17 cellular contexts compared by ENCODE assay signal in the genomic region with DNA sequence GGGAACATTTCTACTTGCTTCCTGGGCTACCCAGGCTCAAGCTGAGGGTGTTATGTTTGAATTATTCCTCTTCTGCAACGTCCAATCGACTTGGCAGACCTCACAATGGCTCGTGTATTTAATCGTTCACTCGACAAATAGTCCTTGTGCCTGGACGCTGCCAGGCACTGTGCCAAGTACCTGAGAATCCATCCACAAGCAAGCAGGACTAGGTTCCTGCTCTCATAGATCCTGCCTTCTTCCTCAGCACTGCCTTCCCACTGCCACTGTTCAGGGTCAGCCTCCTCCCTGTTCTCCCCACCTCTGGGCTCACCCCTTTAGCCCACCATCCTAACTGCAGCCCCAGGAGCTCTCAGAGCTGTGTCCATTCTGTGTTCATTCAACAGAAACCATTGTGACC.
DNase-seq lines count a peak whose midpoint lies in the region; ATAC-seq, FAIRE-seq and TF ChIP-seq lines count a peak whose summit lies in the region.
"Had no signal": no experiment of that assay in that cellular context is flagged by ENCODE, and none has a peak within 500 bp of the region (broad histone marks: within the 10 kb centered on the region; RNA-seq: fewer than 3 reads in every experiment).

No MANE protein-coding gene starts in this region.

- BruUV-seq in HepG2 (replicated peaks; lab: Mats Ljungman, UMichigan): no TSS peak

- FAIRE-seq in HepG2 (lab: Jason Lieb, UNC): no peak
- FAIRE-seq: kidney had no signal

- no peak for TF ChIP-seq CTCF in right lobe of liver (IDR thresholded peaks at IDR 0.05)
- TF ChIP-seq CTCF in HepG2 (CRISPR knock-in tag; IDR thresholded peaks at IDR 0.05): no peak

- H3K9me3 ChIP-seq in right lobe of liver: no peaks in the 10 kb centered on the region
- H3K9me3 ChIP-seq in HepG2 (ENCODE audit: low read length): no peaks in the 10 kb centered on the region

- H4K20me1 ChIP-seq in HepG2 (ENCODE audit: insufficient read depth, low read length): no peaks in the 10 kb centered on the region

- no peak overlapping the region for H2AFZ ChIP-seq in HepG2 (ENCODE audit: low read length)
- H2AFZ ChIP-seq: hepatocyte had no signal

- H3K79me2 ChIP-seq in HepG2 (ENCODE audit: insufficient read depth, low read length) (no peaks in the 10 kb centered on the region), mesendoderm (ENCODE audit: control insufficient read depth, insufficient read depth, low read length) (no peaks in the 10 kb centered on the region)
- H3K79me2 ChIP-seq: hepatocyte had no signal

- H3K4me3 ChIP-seq in right lobe of liver: no peak overlapping the region
- no peak overlapping the region for H3K4me3 ChIP-seq in HepG2 (replicated peaks in 1 of 3; ENCODE audit: insufficient read depth in 1 of 3, low read depth in 2 of 3, low read length in 3 of 3)
- H3K4me3 ChIP-seq in mesendoderm (ENCODE audit: low read length): no peak overlapping the region
- H3K4me3 ChIP-seq: hepatocyte had no signal

- DNase-seq in right lobe of liver (no peak), HepG2 (ENCODE audit: low spot score) (no peak), NCI-H2196 (lab: John Stamatoyannopoulos, UW; ENCODE audit: unreplicated experiment) (peak; percentile 54), left lobe of liver (ENCODE audit: low spot score) (no peak), ureter (ENCODE audit: low spot score) (peak; percentile 15), mesendoderm (no peak)
- no peak for DNase-seq in stimulated activated CD4-positive, alpha-beta T cell treated with anti-CD3 and anti-CD28 coated beads, Interleukin-1b, Interleukin-23, amount 100 ng/mL, for 48 hours
- DNase-seq: Calu3; kidney; NCI-H2171; occipital lobe; SIG-M5; stimulated activated CD4-positive, alpha-beta T cell treated with anti-CD3 and anti-CD28 coated beads, Interleukin-4, amount 100 ng/mL, for 4 hours; stimulated activated CD8-positive, alpha-beta memory T cell treated with anti-CD3 and anti-CD28 coated beads, Interleukin-4, amount 100 ng/mL, for 48 hours; T-helper 17 cell had no signal

- TF ChIP-seq EP300 in HepG2 (IDR thresholded peaks at IDR 0.05; ENCODE audit: low read depth in 2 of 2, low read length in 2 of 2): no peak
- TF ChIP-seq EP300 in HepG2 (CRISPR knock-in tag; IDR thresholded peaks at IDR 0.05; ENCODE audit: borderline replicate concordance): no peak

- peak in 3 of 4 donors; percentile 19 to 55 (median 27) for ATAC-seq in right lobe of liver
- no peak for ATAC-seq in HepG2
- peak; percentile 46 for ATAC-seq in left lobe of liver
- no peak for ATAC-seq in GM18505 (IDR thresholded peaks at IDR 0.05; ENCODE audit: unreplicated experiment)
- ATAC-seq: T-helper 17 cell had no signal

- H3K27ac ChIP-seq in right lobe of liver (no peak overlapping the region), HepG2 (ENCODE audit: extremely low read length, insufficient read depth, low read length) (no peak overlapping the region), mesendoderm (ENCODE audit: low read depth, low read length) (no peak overlapping the region)
- H3K27ac ChIP-seq: hepatocyte had no signal

- no peak overlapping the region for H3K23ac ChIP-seq in mesendoderm (ENCODE audit: low read length)

- H3K4me1 ChIP-seq in right lobe of liver (no peaks in the 10 kb centered on the region), HepG2 (ENCODE audit: insufficient read depth, low read length) (peaks cover 16% of the 10 kb centered on the region), mesendoderm (ENCODE audit: control insufficient read depth, low read depth, low read length) (no peaks in the 10 kb centered on the region)

- H4K5ac ChIP-seq in mesendoderm (ENCODE audit: low read length): no peak overlapping the region

- no peak overlapping the region for H2BK120ac ChIP-seq in mesendoderm (ENCODE audit: low read depth, low read length)

- H2AK5ac ChIP-seq in mesendoderm (ENCODE audit: low read length): no peak overlapping the region

- CTCF ChIA-PET in HepG2 (lab: Yijun Ruan, JAX; ENCODE audit: low intra/inter-chr PET ratio, low total read pairs): no interaction called here

- in situ Hi-C loops in HepG2 (cut with HindIII; ENCODE audit: extremely low pct_ligation_motif_present, low pct_unique_long_range_greater_than_20kb): no loop called here

- H3K79me1 ChIP-seq in mesendoderm (ENCODE audit: low read length): no peaks in the 10 kb centered on the region

- no peak overlapping the region for H2BK5ac ChIP-seq in mesendoderm (ENCODE audit: low read length)

- H3K18ac ChIP-seq in mesendoderm (ENCODE audit: low read length): no peak overlapping the region

- H3K9ac ChIP-seq in HepG2 (ENCODE audit: insufficient read depth, low read depth, low read length): no peak overlapping the region
- H3K9ac ChIP-seq in mesendoderm (ENCODE audit: low read length): no peak overlapping the region

- POLR2A ChIA-PET in HepG2 (lab: Yijun Ruan, JAX): no interaction called here

- TF ChIP-seq POLR2A in right lobe of liver (IDR thresholded peaks at IDR 0.05): no peak
- TF ChIP-seq POLR2A in HepG2 (IDR thresholded peaks at IDR 0.05; ENCODE audit: insufficient read depth in 1 of 2, low read depth in 2 of 2, low read length in 2 of 2): no peak
- TF ChIP-seq POLR2A in GM18505 (IDR thresholded peaks at IDR 0.05; ENCODE audit: borderline replicate concordance, extremely low read depth, insufficient read depth, insufficient read length): no peak

- H3K4ac ChIP-seq in mesendoderm (ENCODE audit: low read depth, low read length): no peak overlapping the region

- no peak overlapping the region for H2BK15ac ChIP-seq in mesendoderm (replicated peaks; ENCODE audit: low read depth)

- no peak overlapping the region for H4K8ac ChIP-seq in mesendoderm (ENCODE audit: low read depth, low read length)

- TF ChIP-seq RAD21 in HepG2 (CRISPR knock-in tag; IDR thresholded peaks at IDR 0.05): no peak

- H3K4me2 ChIP-seq in HepG2 (ENCODE audit: low read depth, low read length) (no peak overlapping the region), mesendoderm (ENCODE audit: low read length) (no peak overlapping the region)
- H3K4me2 ChIP-seq: hepatocyte had no signal

- H3K36me3 ChIP-seq in right lobe of liver (no peaks in the 10 kb centered on the region), HepG2 (replicated peaks in 1 of 2; ENCODE audit: control insufficient read depth in 1 of 2, insufficient read depth in 2 of 2, low read length in 2 of 2) (no peaks in the 10 kb centered on the region), mesendoderm (ENCODE audit: control insufficient read depth, insufficient read depth, low read length) (no peaks in the 10 kb centered on the region)

- intact Hi-C loops in right lobe of liver (cut with DNase I) (no loop called here), HepG2 (cut with micrococcal nuclease; ENCODE audit: unreplicated experiment) (no loop called here)

- WGBS in right lobe of liver (ENCODE audit: insufficient coverage, low coverage, low lambda C conversion rate, missing lambda C conversion rate): 44% methylated on average over 6 of the region's 6 CpGs
- WGBS in HepG2 (ENCODE audit: low lambda C conversion rate): no CpG with 5 or more reads among the region's 6 CpGs
- WGBS in mesendoderm (ENCODE audit: extremely low coverage, insufficient coverage, low lambda C conversion rate): no CpG with 5 or more reads among the region's 6 CpGs

- H3K56ac ChIP-seq in mesendoderm (ENCODE audit: low read length): no peak overlapping the region

- H3K27me3 ChIP-seq in right lobe of liver: no peaks in the 10 kb centered on the region
- no peaks in the 10 kb centered on the region for H3K27me3 ChIP-seq in HepG2 (ENCODE audit: control insufficient read depth in 1 of 2, insufficient read depth in 2 of 2, low read length in 2 of 2)
- no peaks in the 10 kb centered on the region for H3K27me3 ChIP-seq in mesendoderm (ENCODE audit: insufficient read depth, low read length, poor library complexity)
- H3K27me3 ChIP-seq: hepatocyte had no signal

TF ChIP-seq in HepG2, 621 proteins besides CTCF, POLR2A, EP300 and RAD21 (continues in another document):
- TF ChIP-seq, protein P1, sequence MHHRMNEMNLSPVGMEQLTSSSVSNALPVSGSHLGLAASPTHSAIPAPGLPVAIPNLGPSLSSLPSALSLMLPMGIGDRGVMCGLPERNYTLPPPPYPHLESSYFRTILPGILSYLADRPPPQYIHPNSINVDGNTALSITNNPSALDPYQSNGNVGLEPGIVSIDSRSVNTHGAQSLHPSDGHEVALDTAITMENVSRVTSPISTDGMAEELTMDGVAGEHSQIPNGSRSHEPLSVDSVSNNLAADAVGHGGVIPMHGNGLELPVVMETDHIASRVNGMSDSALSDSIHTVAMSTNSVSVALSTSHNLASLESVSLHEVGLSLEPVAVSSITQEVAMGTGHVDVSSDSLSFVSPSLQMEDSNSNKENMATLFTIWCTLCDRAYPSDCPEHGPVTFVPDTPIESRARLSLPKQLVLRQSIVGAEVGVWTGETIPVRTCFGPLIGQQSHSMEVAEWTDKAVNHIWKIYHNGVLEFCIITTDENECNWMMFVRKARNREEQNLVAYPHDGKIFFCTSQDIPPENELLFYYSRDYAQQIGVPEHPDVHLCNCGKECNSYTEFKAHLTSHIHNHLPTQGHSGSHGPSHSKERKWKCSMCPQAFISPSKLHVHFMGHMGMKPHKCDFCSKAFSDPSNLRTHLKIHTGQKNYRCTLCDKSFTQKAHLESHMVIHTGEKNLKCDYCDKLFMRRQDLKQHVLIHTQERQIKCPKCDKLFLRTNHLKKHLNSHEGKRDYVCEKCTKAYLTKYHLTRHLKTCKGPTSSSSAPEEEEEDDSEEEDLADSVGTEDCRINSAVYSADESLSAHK (CRISPR knock-in tag; IDR thresholded peaks at IDR 0.05; ENCODE audit: borderline replicate concordance): no peak
- TF ChIP-seq ZNF101 (CRISPR knock-in tag; IDR thresholded peaks at IDR 0.05; ENCODE audit: borderline replicate concordance, low read depth) (no peak), KDM3A (CRISPR knock-in tag; IDR thresholded peaks at IDR 0.05; ENCODE audit: low read depth) (no peak)
- TF ChIP-seq, protein P2, sequence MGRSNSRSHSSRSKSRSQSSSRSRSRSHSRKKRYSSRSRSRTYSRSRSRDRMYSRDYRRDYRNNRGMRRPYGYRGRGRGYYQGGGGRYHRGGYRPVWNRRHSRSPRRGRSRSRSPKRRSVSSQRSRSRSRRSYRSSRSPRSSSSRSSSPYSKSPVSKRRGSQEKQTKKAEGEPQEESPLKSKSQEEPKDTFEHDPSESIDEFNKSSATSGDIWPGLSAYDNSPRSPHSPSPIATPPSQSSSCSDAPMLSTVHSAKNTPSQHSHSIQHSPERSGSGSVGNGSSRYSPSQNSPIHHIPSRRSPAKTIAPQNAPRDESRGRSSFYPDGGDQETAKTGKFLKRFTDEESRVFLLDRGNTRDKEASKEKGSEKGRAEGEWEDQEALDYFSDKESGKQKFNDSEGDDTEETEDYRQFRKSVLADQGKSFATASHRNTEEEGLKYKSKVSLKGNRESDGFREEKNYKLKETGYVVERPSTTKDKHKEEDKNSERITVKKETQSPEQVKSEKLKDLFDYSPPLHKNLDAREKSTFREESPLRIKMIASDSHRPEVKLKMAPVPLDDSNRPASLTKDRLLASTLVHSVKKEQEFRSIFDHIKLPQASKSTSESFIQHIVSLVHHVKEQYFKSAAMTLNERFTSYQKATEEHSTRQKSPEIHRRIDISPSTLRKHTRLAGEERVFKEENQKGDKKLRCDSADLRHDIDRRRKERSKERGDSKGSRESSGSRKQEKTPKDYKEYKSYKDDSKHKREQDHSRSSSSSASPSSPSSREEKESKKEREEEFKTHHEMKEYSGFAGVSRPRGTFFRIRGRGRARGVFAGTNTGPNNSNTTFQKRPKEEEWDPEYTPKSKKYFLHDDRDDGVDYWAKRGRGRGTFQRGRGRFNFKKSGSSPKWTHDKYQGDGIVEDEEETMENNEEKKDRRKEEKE (IDR thresholded peaks at IDR 0.05): no peak

Comparison
In these comparisons a context has a peak if more than half of its experiments do, and no peak if none do; other contexts are left out.
1. ATAC-seq: peak in right lobe of liver (3 of 4) and left lobe of liver (single experiment); none in HepG2 (single experiment) and GM18505 (single experiment).
2. DNase-seq: peak in NCI-H2196 (single experiment) and ureter (single experiment); none in right lobe of liver (0 of 3), HepG2 (single experiment), left lobe of liver (single experiment), stimulated activated CD4-positive, alpha-beta T cell treated with anti-CD3 and anti-CD28 coated beads, Interleukin-1b, Interleukin-23, amount 100 ng/mL, for 48 hours (single experiment) and mesendoderm (single experiment).